In genomic region chr7:128827248-128827958, GRCh38 we compare ENCODE assay signal across 11 cellular contexts. TPM values are rescaled to one million over a fixed set of nuclear protein-coding genes. Genes with fewer than 3 reads are reported as not detected.
A peak's percentile ranks its signal among the peaks of the same experiment; 100 is the strongest.
DNase-seq lines count a peak whose midpoint lies in the region; ATAC-seq, FAIRE-seq and TF ChIP-seq lines count a peak whose summit lies in the region.
"Had no signal": no experiment of that assay in that cellular context is flagged by ENCODE, and none has a peak within 500 bp of the region (broad histone marks: within the 10 kb centered on the region; RNA-seq: fewer than 3 reads in every experiment).

No MANE protein-coding gene starts in this region.

- ATAC-seq in gastroesophageal sphincter (peak; percentile 27), HG02970 (IDR thresholded peaks at IDR 0.05; ENCODE audit: low FRiP score, unreplicated experiment) (no peak)
- ATAC-seq: activated T-helper 17 cell treated with anti-CD3 and anti-CD28 coated beads, Interleukin-2, amount 50 U/mL, for 72 hours had no signal

- TF ChIP-seq POLR2A in gastroesophageal sphincter (IDR thresholded peaks at IDR 0.05), result no peak

- no peak for TF ChIP-seq RAD21 in SK-N-SH (IDR thresholded peaks at IDR 0.05; ENCODE audit: low read length)

- H3K27ac ChIP-seq in SK-N-SH (ENCODE audit: low read depth in 2 of 2, low read length in 1 of 2) (peak overlapping the region; percentile 56 to 98; a peak in 3 of 4 replicates), gastroesophageal sphincter (peak overlapping the region; percentile 60 to 96 (median 94)), rectal smooth muscle tissue (ENCODE audit: low read depth, low read length) (peak overlapping the region; percentile 75)

- CTCF ChIA-PET in SK-N-SH (lab: Yijun Ruan, JAX), result interaction anchor here (0.7 to 3.7 kb wide), 8 partner anchors 12 to 457 kb away, joined by 3 to 12 read pairs (median 3); partner anchors contain the start of gene ATP6V1F

- peak overlapping the region; percentile 7 for H2AFZ ChIP-seq in SK-N-SH (ENCODE audit: low read depth)

- DNase-seq in SK-N-SH (peak; percentile 44), cortex of kidney (lab: John Stamatoyannopoulos, UW) (no peak), G401 (ENCODE audit: low spot score) (no peak)
- no peak for DNase-seq in activated CD8-positive, alpha-beta memory T cell treated with anti-CD3 and anti-CD28 coated beads, Interleukin-2, amount 50 U/mL, for 4 hours
- DNase-seq: SHP77 treated with DMSO at 0.1 percent for 48 hours had no signal

- in situ Hi-C loops in G401 (cut with HindIII; ENCODE audit: low sequenced_read_pairs), result no loop called here

- H3K9me3 ChIP-seq in SK-N-SH (no peaks in the 10 kb centered on the region), gastroesophageal sphincter (no peaks in the 10 kb centered on the region)

- H4K20me1 ChIP-seq in SK-N-SH (ENCODE audit: insufficient read depth), result peaks cover 12% of the 10 kb centered on the region

- peak; percentile 59 for FAIRE-seq in G401.6 (lab: Jason Lieb, UNC)

- H3K4me3 ChIP-seq in SK-N-SH (ENCODE audit: low read depth in 2 of 2, low read length in 1 of 2), result peak overlapping the region in 1 of 2 experiments; percentile 28; a peak in 1 of 4 replicates
- no peak overlapping the region for H3K4me3 ChIP-seq in gastroesophageal sphincter
- no peak overlapping the region for H3K4me3 ChIP-seq in rectal smooth muscle tissue (ENCODE audit: low read length)

- H3K9ac ChIP-seq in SK-N-SH, result peak overlapping the region; percentile 66
- H3K9ac ChIP-seq in rectal smooth muscle tissue (ENCODE audit: low read length), result no peak overlapping the region

- no peak for TF ChIP-seq CTCF in SK-N-SH (IDR thresholded peaks at IDR 0.05)
- TF ChIP-seq CTCF in gastroesophageal sphincter (IDR thresholded peaks at IDR 0.05), result no peak

- peak in 1 of 2 experiments; percentile 92; a peak in 1 of 4 replicates for TF ChIP-seq EP300 in SK-N-SH (IDR thresholded peaks at IDR 0.05; ENCODE audit: borderline replicate concordance in 1 of 2, low read depth in 1 of 2, low read length in 1 of 2)
- TF ChIP-seq EP300 in gastroesophageal sphincter (IDR thresholded peaks at IDR 0.05), result no peak

- H3K4me2 ChIP-seq in SK-N-SH, result peak overlapping the region; percentile 74

- no peaks in the 10 kb centered on the region for H3K36me3 ChIP-seq in SK-N-SH (replicated peaks in 1 of 2; ENCODE audit: control insufficient read depth in 1 of 2, insufficient read depth in 2 of 2, low read length in 1 of 2)
- no peaks in the 10 kb centered on the region for H3K36me3 ChIP-seq in gastroesophageal sphincter
- H3K36me3 ChIP-seq in rectal smooth muscle tissue (ENCODE audit: control insufficient read depth, insufficient read depth, low read length), result no peaks in the 10 kb centered on the region

- no peaks in the 10 kb centered on the region for H3K27me3 ChIP-seq in SK-N-SH (ENCODE audit: insufficient read depth)
- H3K27me3 ChIP-seq in gastroesophageal sphincter, result no peaks in the 10 kb centered on the region
- H3K27me3 ChIP-seq in rectal smooth muscle tissue (ENCODE audit: control insufficient read depth, insufficient read depth, low read length), result peaks cover 12% of the 10 kb centered on the region

- H3K4me1 ChIP-seq in SK-N-SH (ENCODE audit: control insufficient read depth in 1 of 2, insufficient read depth in 2 of 2, low read depth in 1 of 2, low read length in 1 of 2) (peaks cover 30 to 32% of the 10 kb centered on the region in 2 experiments; a peak in 3 of 4 replicates), gastroesophageal sphincter (peaks cover 3 to 53% (median 22%) of the 10 kb centered on the region in 3 donors), rectal smooth muscle tissue (ENCODE audit: control insufficient read depth, insufficient read depth, low read length) (peaks cover 21% of the 10 kb centered on the region)

- peaks cover 39% of the 10 kb centered on the region for H3F3A ChIP-seq in SK-N-SH (replicated peaks; ENCODE audit: insufficient read depth)

- H3K9me2 ChIP-seq in SK-N-SH, result no peaks in the 10 kb centered on the region

- POLR2A ChIA-PET in SK-N-SH (lab: Yijun Ruan, JAX), result interaction anchor here (1.6 to 2.4 kb wide), 2 partner anchors 10 to 15 kb away, joined by 4 to 15 read pairs; no protein-coding TSS in a partner anchor

- H3K79me2 ChIP-seq in SK-N-SH (ENCODE audit: insufficient read depth), result peaks cover 21% of the 10 kb centered on the region

- WGBS in SK-N-SH (ENCODE audit: low lambda C conversion rate), result 36% methylated on average over 12 of the region's 17 CpGs
- 92% methylated on average over 2 of the region's 17 CpGs; no CpG with 5 or more reads in 1 of the 2 donors for WGBS in gastroesophageal sphincter (ENCODE audit: low coverage in 1 of 2), 2 donors

TF ChIP-seq in SK-N-SH, 30 proteins besides CTCF, POLR2A, EP300 and RAD21 (continues in another document):
- peak; percentile 87; the same call in 1 of the 2 replicates for TF ChIP-seq TEAD4 (IDR thresholded peaks at IDR 0.05; ENCODE audit: borderline replicate concordance, insufficient read depth)
- TF ChIP-seq ELF1 (IDR thresholded peaks at IDR 0.05), result no peak; the same call in 1 of the 2 replicates
- TF ChIP-seq CHD2 (IDR thresholded peaks at IDR 0.05; ENCODE audit: low read length, partially characterized antibody), result no peak
- no peak for TF ChIP-seq GATA2 (CRISPR knock-in tag; IDR thresholded peaks at IDR 0.05)
- TF ChIP-seq IRF3 (IDR thresholded peaks at IDR 0.05; ENCODE audit: low read depth, low read length), result no peak
- peak; percentile 90 for TF ChIP-seq TCF12 (IDR thresholded peaks at IDR 0.05)
- no peak for TF ChIP-seq MXI1 (IDR thresholded peaks at IDR 0.05; ENCODE audit: low read depth, low read length)
- TF ChIP-seq NFIC (IDR thresholded peaks at IDR 0.05; ENCODE audit: borderline replicate concordance), result peak; percentile 97
- TF ChIP-seq JUND (IDR thresholded peaks at IDR 0.05), result peak; percentile 93
- peak; percentile 98 for TF ChIP-seq MEF2A (IDR thresholded peaks at IDR 0.05; ENCODE audit: borderline replicate concordance, low read depth)
- TF ChIP-seq RXRA (IDR thresholded peaks at IDR 0.05; ENCODE audit: borderline replicate concordance, low read depth), result peak; percentile 99
- peak; percentile 76; the same call in 1 of the 2 replicates for TF ChIP-seq MAX (IDR thresholded peaks at IDR 0.05; ENCODE audit: low read depth)
- TF ChIP-seq USF2 (IDR thresholded peaks at IDR 0.05; ENCODE audit: borderline replicate concordance, low read depth, low read length), result no peak
- peak; percentile 52; the same call in 1 of the 2 replicates for TF ChIP-seq POLR2AphosphoS5 (IDR thresholded peaks at IDR 0.05; ENCODE audit: low read depth, low read length)
- no peak for TF ChIP-seq RCOR1 (IDR thresholded peaks at IDR 0.05; ENCODE audit: low read length)
- TF ChIP-seq FOSL2 (IDR thresholded peaks at IDR 0.05; ENCODE audit: borderline replicate concordance, low read depth), result peak; percentile 98
- TF ChIP-seq FOXM1 (IDR thresholded peaks at IDR 0.05; ENCODE audit: low read depth), result peak; percentile 72; the same call in 1 of the 2 replicates
- 0 out of 2 replicates have a peak, but pooled peaks have one; percentile 61 for TF ChIP-seq SIN3A (IDR thresholded peaks at IDR 0.05; ENCODE audit: borderline replicate concordance, low read depth, low read length)
- TF ChIP-seq GABPA (IDR thresholded peaks at IDR 0.05; ENCODE audit: low read depth), result no peak

RNA-seq across cellular contexts. Expression of gene FLNC, which starts 2.8 kb away (rescaled TPM):
- 22.5 and 43.7 TPM in 2 replicates for polyA plus RNA-seq in SK-N-SH (2012; rRNA removed)
- polyA plus RNA-seq in SK-N-SH (2012; cell fraction: cytosol; rRNA removed), result 12.3 and 24.8 TPM in 2 replicates
- 109 and 117 TPM in 2 replicates for polyA plus RNA-seq in SK-N-SH (2012; cell fraction: nucleus; rRNA removed)
- 1,000 to 10,000 TPM in 1 of 4 donors, 100 to 1,000 TPM in 3; 308 to 1,162 (median 401) TPM for total RNA-seq in gastroesophageal sphincter
- 211 and 231 TPM in 2 replicates for total RNA-seq in G401 (2014; rRNA removed; shearing (Covaris generic))
- polyA plus RNA-seq: IgD-negative memory B cell had no signal

RNA-seq across cellular contexts. Expression of gene ATP6V1F, which starts 35.3 kb away (rescaled TPM):
- 437 and 495 TPM in 2 replicates for polyA plus RNA-seq in SK-N-SH (2012; rRNA removed)
- 349 and 422 TPM in 2 replicates for polyA plus RNA-seq in SK-N-SH (2012; cell fraction: cytosol; rRNA removed)
- polyA plus RNA-seq in SK-N-SH (2012; cell fraction: nucleus; rRNA removed), result 110 and 142 TPM in 2 replicates
- total RNA-seq in gastroesophageal sphincter, result 100 to 1,000 TPM in 1 of 4 donors, 10 to 100 TPM in 3; 67.7 to 101 (median 84.5) TPM
- 221 and 246 TPM in 2 replicates for total RNA-seq in G401 (2014; rRNA removed; shearing (Covaris generic))

RNA-seq across cellular contexts. Expression of gene CCDC136, which starts 35.6 kb away (rescaled TPM):
- polyA plus RNA-seq in SK-N-SH (2012; rRNA removed), result 48.4 and 65.3 TPM in 2 replicates
- 25.5 and 27.5 TPM in 2 replicates for polyA plus RNA-seq in SK-N-SH (2012; cell fraction: cytosol; rRNA removed)
- 197 and 232 TPM in 2 replicates for polyA plus RNA-seq in SK-N-SH (2012; cell fraction: nucleus; rRNA removed)
- 10 to 100 TPM; 14.5 to 46.9 (median 21.5) TPM for total RNA-seq in gastroesophageal sphincter
- total RNA-seq in G401 (2014; rRNA removed; shearing (Covaris generic)), result 11.3 and 15.2 TPM in 2 replicates

RNA-seq across cellular contexts. Expression of gene OPN1SW, which starts 51.8 kb away (rescaled TPM):
- polyA plus RNA-seq in SK-N-SH (2012; rRNA removed), result 0.05 TPM in 1 of 2 replicates, not detected in the other
- polyA plus RNA-seq in SK-N-SH (2012; cell fraction: cytosol; rRNA removed), result 0.05 TPM in 1 of 2 replicates, not detected in the other
- 0.06 and 0.13 TPM in 2 replicates for polyA plus RNA-seq in SK-N-SH (2012; cell fraction: nucleus; rRNA removed)
- total RNA-seq in gastroesophageal sphincter, result not detected
- not detected in 2 replicates for total RNA-seq in G401 (2014; rRNA removed; shearing (Covaris generic))
- total RNA-seq: activated T-helper 17 cell treated with anti-CD3 and anti-CD28 coated beads, Interleukin-2, amount 50 U/mL, for 72 hours had no signal
- polyA plus RNA-seq: IgD-negative memory B cell had no signal
